In genomic region chr6:159201336-159201735, GRCh38 we compare ENCODE assay signal across 24 cellular contexts. TPM values are rescaled to one million over a fixed set of nuclear protein-coding genes. Genes with fewer than 3 reads are reported as not detected.
"Had no signal": no experiment of that assay in that cellular context is flagged by ENCODE, and none has a peak within 500 bp of the region (broad histone marks: within the 10 kb centered on the region; RNA-seq: fewer than 3 reads in every experiment).

No MANE protein-coding gene starts in this region.

- H3K4me1 ChIP-seq: breast epithelium had no signal

- H3K27ac ChIP-seq: breast epithelium, SJSA1 had no signal

- H3K9me3 ChIP-seq: breast epithelium, SJSA1 had no signal

- H3K36me3 ChIP-seq: breast epithelium had no signal

- FAIRE-seq: K562 had no signal

- H3K27me3 ChIP-seq: breast epithelium, SJSA1 had no signal

- DNase-seq: activated CD4-positive, alpha-beta T cell treated with anti-CD3 and anti-CD28 coated beads for 48 hours; activated CD4-positive, alpha-beta T cell treated with anti-CD3 and anti-CD28 coated beads, Interleukin-2, amount 50 U/mL, for 4 hours; activated CD4-positive, CD25-positive, alpha-beta regulatory T cell treated with anti-CD3 and anti-CD28 coated beads, Interleukin-2, amount 50 U/mL, for 72 hours; activated CD8-positive, alpha-beta memory T cell treated with anti-CD3 and anti-CD28 coated beads, Interleukin-2, amount 10 ng/mL, durations not matched to agents 7 days and 5 days; activated effector memory CD4-positive, alpha-beta T cell treated with Interleukin-2 at 50 U/mL for 16 hours; activated naive CD4-positive, alpha-beta T cell; activated T-cell treated with anti-CD3 and anti-CD28 coated beads, Interleukin-2, amount 50 U/mL, for 24 hours; aorta; caudate nucleus; Kasumi-1; NCI-H1105; NCI-H1436; NCI-H1694 treated with DMSO at 0.1 percent for 48 hours; NCI-H2029 treated with DMSO at 0.1 percent for 48 hours; NCI-H345; NCI-H510A; NCI-H526 treated with DMSO at 0.1 percent for 48 hours; NCI-H82 had no signal

- ATAC-seq: activated CD8-positive, alpha-beta memory T cell treated with anti-CD3 and anti-CD28 coated beads, Interleukin-2, amount 10 ng/mL, durations not matched to agents 7 days and 5 days; K562; WTC11 had no signal

- H3K4me3 ChIP-seq: breast epithelium, K562, SJSA1 had no signal

RNA-seq across cellular contexts. Expression of gene FNDC1, which starts 32.1 kb away (rescaled TPM):
- total RNA-seq: activated CD8-positive, alpha-beta memory T cell treated with anti-CD3 and anti-CD28 coated beads, Interleukin-2, amount 10 ng/mL, durations not matched to agents 7 days and 5 days; activated T-helper 1 cell treated with anti-CD3 and anti-CD28 coated beads, Interleukin-12 subunit alpha, Interleukin-12 subunit beta, Interleukin-2, Interleukin-4 antibody, amounts not matched to agents 30 ng/mL and 10 ng/mL and 1 ng/mL, durations not matched to agents 14 hours and 24 hours and 36 hours; K562; RPMI7951 had no signal
- polyA plus RNA-seq: K562 had no signal
